Comparison of ENCODE assay signal across 1 cellular context in genomic region chr5:167912944-167913343, GRCh38.
TF ChIP-seq lines count a peak whose summit lies in the region.

No MANE protein-coding gene starts in this region.

TF ChIP-seq in GM23338, 12 proteins besides CTCF, POLR2A, EP300 and RAD21 (continued from another document):
- TF ChIP-seq ZNF462 (CRISPR knock-in tag; IDR thresholded peaks at IDR 0.05) (no peak), POLR2AphosphoS5 (IDR thresholded peaks at IDR 0.05; ENCODE audit: low read depth) (no peak), EZH2 (IDR thresholded peaks at IDR 0.05; ENCODE audit: low read depth, unreplicated experiment) (no peak), STAT1 (IDR thresholded peaks at IDR 0.05; ENCODE audit: unreplicated experiment) (no peak), CREB1 (CRISPR knock-in tag; IDR thresholded peaks at IDR 0.05; ENCODE audit: low read depth) (no peak)
- TF ChIP-seq, protein P1, sequence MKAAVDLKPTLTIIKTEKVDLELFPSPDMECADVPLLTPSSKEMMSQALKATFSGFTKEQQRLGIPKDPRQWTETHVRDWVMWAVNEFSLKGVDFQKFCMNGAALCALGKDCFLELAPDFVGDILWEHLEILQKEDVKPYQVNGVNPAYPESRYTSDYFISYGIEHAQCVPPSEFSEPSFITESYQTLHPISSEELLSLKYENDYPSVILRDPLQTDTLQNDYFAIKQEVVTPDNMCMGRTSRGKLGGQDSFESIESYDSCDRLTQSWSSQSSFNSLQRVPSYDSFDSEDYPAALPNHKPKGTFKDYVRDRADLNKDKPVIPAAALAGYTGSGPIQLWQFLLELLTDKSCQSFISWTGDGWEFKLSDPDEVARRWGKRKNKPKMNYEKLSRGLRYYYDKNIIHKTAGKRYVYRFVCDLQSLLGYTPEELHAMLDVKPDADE (IDR thresholded peaks at IDR 0.05), result no peak
